ENCODE assay signal across 8 cellular contexts in the genomic region with DNA sequence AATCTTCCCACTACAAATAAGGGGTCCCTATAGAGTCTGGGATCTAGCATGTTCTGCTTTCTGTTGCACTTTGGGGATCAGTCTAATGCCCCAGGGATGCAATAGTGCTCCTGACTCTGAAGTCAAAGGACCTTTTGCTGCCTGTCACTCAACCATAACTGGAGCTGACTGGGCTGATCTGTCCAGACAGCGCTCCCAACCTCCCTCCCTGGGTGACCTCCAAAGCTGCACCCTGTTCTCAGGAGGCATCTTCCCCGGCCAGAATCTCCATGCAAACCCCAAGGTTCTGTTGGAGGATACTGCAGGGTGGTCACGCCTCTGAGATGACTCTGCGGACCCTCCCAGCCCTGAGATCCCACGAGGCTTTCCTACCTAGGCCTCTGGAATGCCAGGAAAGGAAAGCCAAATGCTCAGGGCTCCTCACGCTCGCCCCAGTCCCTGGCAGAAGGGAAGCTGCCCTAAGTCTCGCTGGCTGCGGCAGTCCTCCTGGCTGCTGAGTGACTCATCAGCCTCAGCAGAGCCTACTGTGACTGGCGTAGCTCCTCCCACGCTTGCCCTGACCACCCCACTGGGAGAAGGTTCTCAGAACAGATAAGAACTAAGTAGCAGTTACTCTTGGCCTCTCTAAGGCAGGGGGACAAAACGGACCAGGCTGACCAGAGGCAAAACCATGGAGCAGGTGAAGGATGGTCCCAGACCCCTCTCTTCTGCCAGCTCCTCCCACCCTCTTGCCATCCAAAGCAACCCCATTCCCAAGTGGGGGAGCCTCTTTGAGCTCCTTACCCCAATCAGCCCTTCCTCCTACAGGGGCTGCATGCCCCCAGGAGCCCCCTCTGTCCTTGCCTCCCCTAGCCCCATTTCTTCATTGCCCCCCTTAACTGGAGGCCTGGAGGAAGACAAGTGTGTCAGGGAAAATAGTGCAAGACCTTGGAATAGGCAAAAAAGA.
A peak's percentile ranks its signal among the peaks of the same experiment; 100 is the strongest.
DNase-seq lines count a peak whose midpoint lies in the region; ATAC-seq, FAIRE-seq and TF ChIP-seq lines count a peak whose summit lies in the region.

No MANE protein-coding gene starts in this region.

- H3K4me3 ChIP-seq in BE2C (ENCODE audit: low read depth, low read length), result peak overlapping the region; percentile 29
- H3K4me3 ChIP-seq in astrocyte (ENCODE audit: insufficient read depth, low read depth, low read length), result peak overlapping the region; percentile 35

- ATAC-seq in HG03196 (IDR thresholded peaks at IDR 0.05; ENCODE audit: unreplicated experiment), result peak; percentile 62

- H3K27me3 Mint-ChIP-seq in T-helper 2 cell treated with Interferon-gamma antibody and Interleukin-4, amounts not matched to agents 5 μg/mL and 100 μg/mL, for 36 hours (ENCODE audit: low read depth), result peaks cover 8% of the 10 kb centered on the region
- H3K27me3 Mint-ChIP-seq in astrocyte (ENCODE audit: low read depth, unreplicated experiment), result peaks cover 11% of the 10 kb centered on the region

- peaks cover 40% of the 10 kb centered on the region for H3K4me1 ChIP-seq in BE2C
- H3K4me1 ChIP-seq in astrocyte (ENCODE audit: insufficient read depth, low read length), result peaks cover 52% of the 10 kb centered on the region

- H3K4me3 Mint-ChIP-seq in T-helper 2 cell treated with Interferon-gamma antibody and Interleukin-4, amounts not matched to agents 5 μg/mL and 100 μg/mL, for 36 hours, result peak overlapping the region; percentile 55
- no peak overlapping the region for H3K4me3 Mint-ChIP-seq in astrocyte (ENCODE audit: unreplicated experiment)

- H3K27me3 ChIP-seq in BE2C (no peaks in the 10 kb centered on the region), astrocyte (ENCODE audit: insufficient read depth, low read length) (no peaks in the 10 kb centered on the region)

- H3K36me3 ChIP-seq in BE2C (no peaks in the 10 kb centered on the region), astrocyte (ENCODE audit: insufficient read depth, low read length) (no peaks in the 10 kb centered on the region)

- no peak for TF ChIP-seq CTCF in BE2C (IDR thresholded peaks at IDR 0.05; ENCODE audit: low read depth, low read length)
- TF ChIP-seq CTCF in astrocyte (IDR thresholded peaks at IDR 0.05; ENCODE audit: insufficient read depth, low read depth, low read length), result no peak

- peak; percentile 98 for FAIRE-seq in astrocyte (lab: Jason Lieb, UNC)

- no peaks in the 10 kb centered on the region for H3K9me3 Mint-ChIP-seq in T-helper 2 cell treated with Interferon-gamma antibody and Interleukin-4, amounts not matched to agents 5 μg/mL and 100 μg/mL, for 36 hours
- H3K9me3 Mint-ChIP-seq in astrocyte (ENCODE audit: unreplicated experiment), result peaks cover 8% of the 10 kb centered on the region

- DNase-seq in BE2C, result peak; percentile 84
- peak; percentile 82 for DNase-seq in T-helper 2 cell treated with Interferon-gamma antibody and Interleukin-4, amounts not matched to agents 5 μg/mL and 100 μg/mL, for 36 hours (ENCODE audit: low spot score)
- peak; percentile 93 for DNase-seq in astrocyte (ENCODE audit: low read depth)
- DNase-seq in kidney glomerular epithelial cell (lab: John Stamatoyannopoulos, UW), result peak; percentile 67
- peak; percentile 56 for DNase-seq in stimulated activated CD8-positive, alpha-beta memory T cell treated with anti-CD3 and anti-CD28 coated beads, Interleukin-12 subunit alpha, Interleukin-12 subunit beta, amount 100 ng/mL, for 4 hours (ENCODE audit: low read depth)
- no peak for DNase-seq in cerebellar nuclear complex (lab: John Stamatoyannopoulos, UW)
- DNase-seq in NCI-H2029 treated with DMSO at 0.1 percent for 48 hours (lab: John Stamatoyannopoulos, UW), result no peak

- H3K9me3 ChIP-seq in BE2C (no peaks in the 10 kb centered on the region), astrocyte (ENCODE audit: insufficient read depth, low read depth, low read length) (peaks cover 2% of the 10 kb centered on the region)

- no peak overlapping the region for H3K27ac Mint-ChIP-seq in T-helper 2 cell treated with Interferon-gamma antibody and Interleukin-4, amounts not matched to agents 5 μg/mL and 100 μg/mL, for 36 hours
- peak overlapping the region; percentile 84 for H3K27ac Mint-ChIP-seq in astrocyte (ENCODE audit: unreplicated experiment)

- peaks cover 28% of the 10 kb centered on the region for H3K4me1 Mint-ChIP-seq in T-helper 2 cell treated with Interferon-gamma antibody and Interleukin-4, amounts not matched to agents 5 μg/mL and 100 μg/mL, for 36 hours (ENCODE audit: low read depth)
- peaks cover 48% of the 10 kb centered on the region for H3K4me1 Mint-ChIP-seq in astrocyte (ENCODE audit: low read depth, unreplicated experiment)

- no peaks in the 10 kb centered on the region for H4K20me1 ChIP-seq in astrocyte (ENCODE audit: insufficient read depth, low read length)

- peak overlapping the region; percentile 93 for H3K27ac ChIP-seq in astrocyte (ENCODE audit: low read depth, low read length)

- H3K4me2 ChIP-seq in astrocyte (ENCODE audit: low read length), result peak overlapping the region; percentile 82

- peak overlapping the region; percentile 84 for H3K9ac ChIP-seq in astrocyte (ENCODE audit: low read length)

- H3K36me3 Mint-ChIP-seq in T-helper 2 cell treated with Interferon-gamma antibody and Interleukin-4, amounts not matched to agents 5 μg/mL and 100 μg/mL, for 36 hours (ENCODE audit: low read depth), result no peaks in the 10 kb centered on the region
- H3K36me3 Mint-ChIP-seq in astrocyte (ENCODE audit: low read depth, unreplicated experiment), result no peaks in the 10 kb centered on the region

- H3K79me2 ChIP-seq in astrocyte (ENCODE audit: insufficient read depth, low read length), result no peaks in the 10 kb centered on the region

- peak overlapping the region; percentile 12 for H2AFZ ChIP-seq in astrocyte (ENCODE audit: low read depth, low read length)

Comparison
In these comparisons a context has a peak if more than half of its experiments do, and no peak if none do; other contexts are left out.
1. DNase-seq: peak in BE2C (single experiment), T-helper 2 cell treated with Interferon-gamma antibody and Interleukin-4, amounts not matched to agents 5 μg/mL and 100 μg/mL, for 36 hours (single experiment), astrocyte (single experiment), kidney glomerular epithelial cell (single experiment) and stimulated activated CD8-positive, alpha-beta memory T cell treated with anti-CD3 and anti-CD28 coated beads, Interleukin-12 subunit alpha, Interleukin-12 subunit beta, amount 100 ng/mL, for 4 hours (single experiment); none in cerebellar nuclear complex (0 of 2) and NCI-H2029 treated with DMSO at 0.1 percent for 48 hours (single experiment).